14 cellular contexts compared by ENCODE assay signal in the genomic region with DNA sequence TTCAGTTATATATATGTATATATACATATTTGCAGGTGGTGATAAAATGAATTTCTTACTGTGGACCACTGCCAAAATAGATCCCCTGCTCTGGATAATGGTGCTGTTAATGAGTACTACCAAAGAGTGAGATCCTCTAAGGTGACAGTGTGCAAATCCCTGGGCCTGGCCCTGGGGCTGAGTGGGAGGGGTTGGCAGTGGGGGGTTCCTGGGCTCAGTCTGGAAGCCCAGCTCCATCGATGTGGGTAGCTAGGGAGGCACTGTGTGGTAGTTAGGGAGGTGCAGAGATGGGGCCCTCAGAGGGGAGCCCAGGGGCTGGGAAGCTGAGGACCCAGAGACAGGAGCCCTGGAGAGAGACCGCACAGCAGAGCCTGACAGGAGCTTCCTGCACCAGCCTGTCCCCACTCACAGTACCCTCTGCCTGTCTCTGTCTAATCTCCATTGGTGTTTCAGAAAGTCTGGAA. TPM values are rescaled to one million over a fixed set of nuclear protein-coding genes. Genes with fewer than 3 reads are reported as not detected.
DNase-seq lines count a peak whose midpoint lies in the region; ATAC-seq and TF ChIP-seq lines count a peak whose summit lies in the region.
"Had no signal": no experiment of that assay in that cellular context is flagged by ENCODE, and none has a peak within 500 bp of the region (broad histone marks: within the 10 kb centered on the region; RNA-seq: fewer than 3 reads in every experiment).

No MANE protein-coding gene starts in this region.

- TF ChIP-seq POLR2A in vagina (IDR thresholded peaks at IDR 0.05): no peak

- intact Hi-C loops in Right ventricle myocardium superior (cut with DNase I): no loop called here
- intact Hi-C loops in left ventricle myocardium inferior (cut with micrococcal nuclease): loop anchor here (5.0 kb wide), 1 partner anchor 77 kb away; no protein-coding TSS in a partner anchor
- intact Hi-C loops in vagina (cut with DNase I): no loop called here

- peak; percentile 10 for ATAC-seq in Right ventricle myocardium superior (ENCODE audit: poor library complexity)
- no peak for ATAC-seq in GM21515 (IDR thresholded peaks at IDR 0.05; ENCODE audit: unreplicated experiment)
- ATAC-seq in GM18498 (IDR thresholded peaks at IDR 0.05; ENCODE audit: unreplicated experiment): no peak
- ATAC-seq: activated CD8-positive, alpha-beta T cell treated with anti-CD3 and anti-CD28 coated beads for 36 hours had no signal

- H3K4me1 ChIP-seq in left ventricle myocardium inferior: peaks cover 4% of the 10 kb centered on the region
- H3K4me1 ChIP-seq in mesodermal cell (ENCODE audit: control insufficient read depth, insufficient read depth, low read length, poor library complexity, severe bottlenecking): peaks cover 9% of the 10 kb centered on the region
- no peaks in the 10 kb centered on the region for H3K4me1 ChIP-seq in vagina

- H3K27ac ChIP-seq in left ventricle myocardium inferior (replicated peaks) (no peak overlapping the region), SK-N-MC (peak overlapping the region; percentile 62; the same call in 1 of the 2 replicates), mesodermal cell (ENCODE audit: low read depth, low read length, severe bottlenecking) (peak overlapping the region; percentile 69), vagina (no peak overlapping the region)
- H3K27ac ChIP-seq: ovary had no signal

- H3K27me3 ChIP-seq in left ventricle myocardium inferior (ENCODE audit: low read depth) (peaks cover 15% of the 10 kb centered on the region), vagina (no peaks in the 10 kb centered on the region)
- H3K27me3 ChIP-seq: ovary had no signal

- WGBS in mesodermal cell (ENCODE audit: insufficient coverage in 2 of 2), 2 experiments: 61 to 64% methylated on average over 2 of the region's 2 CpGs

- DNase-seq in Right ventricle myocardium superior (no peak), left ventricle myocardium inferior (no peak), SK-N-MC (ENCODE audit: low read depth, low spot score) (no peak), vagina (ENCODE audit: extremely low spot score in 2 of 2) (no peak)
- no peak for DNase-seq in stimulated activated CD4-positive, alpha-beta T cell treated with anti-CD3 and anti-CD28 coated beads, Interleukin-4, amount 100 ng/mL, for 24 hours
- DNase-seq: activated CD8-positive, alpha-beta T cell treated with anti-CD3 and anti-CD28 coated beads for 36 hours; activated naive CD4-positive, alpha-beta T cell; head of caudate nucleus; ovary had no signal

- H3K4me3 ChIP-seq in left ventricle myocardium inferior (no peak overlapping the region), SK-N-MC (peak overlapping the region; percentile 30; the same call in 1 of the 2 replicates), mesodermal cell (ENCODE audit: extremely low read depth, insufficient read depth, low read length, poor library complexity, severe bottlenecking) (no peak overlapping the region), vagina (no peak overlapping the region)
- H3K4me3 ChIP-seq: ovary had no signal

- no peaks in the 10 kb centered on the region for H3K9me3 ChIP-seq in left ventricle myocardium inferior (replicated peaks)
- no peaks in the 10 kb centered on the region; the same call in 1 of the 2 replicates for H3K9me3 ChIP-seq in SK-N-MC (ENCODE audit: low read depth, low read length)
- H3K9me3 ChIP-seq in mesodermal cell (ENCODE audit: control insufficient read depth, low read length): no peaks in the 10 kb centered on the region
- H3K9me3 ChIP-seq in vagina: no peaks in the 10 kb centered on the region
- H3K9me3 ChIP-seq: ovary had no signal

- peaks cover 16% of the 10 kb centered on the region for H3K36me3 ChIP-seq in left ventricle myocardium inferior
- H3K36me3 ChIP-seq in SK-N-MC (ENCODE audit: insufficient read depth, low read length): no peaks in the 10 kb centered on the region
- peaks cover 42% of the 10 kb centered on the region for H3K36me3 ChIP-seq in mesodermal cell (ENCODE audit: control insufficient read depth, insufficient read depth, low read length)
- no peaks in the 10 kb centered on the region for H3K36me3 ChIP-seq in vagina
- H3K36me3 ChIP-seq: ovary had no signal

- H3K9ac ChIP-seq in SK-N-MC (ENCODE audit: insufficient read length): no peak overlapping the region

- TF ChIP-seq CTCF in left ventricle myocardium inferior (IDR thresholded peaks at IDR 0.05; ENCODE audit: borderline replicate concordance): no peak
- no peak for TF ChIP-seq CTCF in vagina (IDR thresholded peaks at IDR 0.05)

RNA-seq across cellular contexts. Expression of a gene that starts 9.1 kb away (rescaled TPM):
- 104 TPM for total RNA-seq in Right ventricle myocardium superior
- total RNA-seq in left ventricle myocardium inferior: 63.4 TPM
- polyA plus RNA-seq in mesodermal cell (2013, experiment 1 of 2): 3,226 TPM
- polyA plus RNA-seq in mesodermal cell (2013, experiment 2 of 2): 3,108 TPM
- 22.8 TPM for total RNA-seq in vagina

RNA-seq across cellular contexts. Expression of a gene that starts 47.0 kb away (rescaled TPM):
- total RNA-seq in Right ventricle myocardium superior (not detected), left ventricle myocardium inferior (not detected), vagina (89.1 TPM)
- not detected for polyA plus RNA-seq in mesodermal cell (2013, experiment 1 of 2)
- polyA plus RNA-seq in mesodermal cell (2013, experiment 2 of 2): not detected
- total RNA-seq: activated CD8-positive, alpha-beta T cell treated with anti-CD3 and anti-CD28 coated beads for 36 hours; endothelial cell of umbilical vein had no signal
- polyA plus RNA-seq: BJ, endothelial cell of umbilical vein, ovary had no signal

RNA-seq across cellular contexts. Expression of a gene that starts 53.2 kb away (rescaled TPM):
- 7.0 TPM for total RNA-seq in Right ventricle myocardium superior
- total RNA-seq in left ventricle myocardium inferior: 3.7 TPM
- polyA plus RNA-seq in mesodermal cell (2013, experiment 1 of 2): 2,534 TPM
- 2,467 TPM for polyA plus RNA-seq in mesodermal cell (2013, experiment 2 of 2)
- total RNA-seq in vagina: 93.1 TPM

Comparison
In these comparisons a context has a peak if more than half of its experiments do, and no peak if none do; other contexts are left out.
1. H3K27ac ChIP-seq: peak in SK-N-MC (single experiment) and mesodermal cell (single experiment); none in left ventricle myocardium inferior (single experiment) and vagina (single experiment).
2. RNA of a gene that starts 47.0 kb away (total RNA-seq): 89.1 TPM in vagina (single experiment); not detected in Right ventricle myocardium superior (single experiment) and not detected in left ventricle myocardium inferior (single experiment); every median in the first group is over 10 times any median in the second.
3. RNA of a gene that starts 53.2 kb away (total RNA-seq): 93.1 TPM in vagina (single experiment); 7.0 TPM in Right ventricle myocardium superior (single experiment) and 3.7 TPM in left ventricle myocardium inferior (single experiment); every median in the first group is over 10 times any median in the second.